Comparison of ENCODE assay signal across 24 cellular contexts in the genomic region with DNA sequence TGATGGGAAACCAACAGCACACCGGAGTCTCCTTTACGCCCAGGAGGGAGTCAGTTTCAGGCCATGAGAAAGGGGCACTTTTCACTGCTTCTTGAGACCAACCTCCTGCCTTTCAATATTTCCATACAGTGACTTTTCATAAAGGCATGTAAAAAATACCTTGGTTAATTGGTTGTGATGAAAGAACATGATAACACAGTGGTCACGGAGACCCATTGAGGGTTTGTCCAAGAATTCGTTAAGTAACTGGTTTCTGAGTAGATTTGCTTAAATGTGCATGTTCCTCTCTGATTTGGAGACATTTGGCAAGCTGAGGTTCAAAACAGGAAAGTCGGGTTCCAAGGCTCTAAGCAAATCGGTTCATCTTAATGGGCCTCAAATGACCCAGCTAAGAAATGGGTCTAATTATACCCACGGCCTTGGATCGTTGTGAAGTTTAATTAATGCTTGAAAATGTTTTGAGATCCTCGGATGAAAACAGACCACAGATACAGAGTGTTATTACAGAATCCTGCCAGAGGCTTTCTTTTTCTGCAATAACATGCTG.
"Had no signal": no experiment of that assay in that cellular context is flagged by ENCODE, and none has a peak within 500 bp of the region (broad histone marks: within the 10 kb centered on the region; RNA-seq: fewer than 3 reads in every experiment).

No MANE protein-coding gene starts in this region.

- H3K4me1 ChIP-seq: adrenal gland, heart right ventricle, left ventricle myocardium inferior, pancreas, psoas muscle, right atrium auricular region, thyroid gland had no signal

- ATAC-seq: activated CD8-positive, alpha-beta T cell treated with anti-CD3 and anti-CD28 coated beads, Interleukin-2, amount 10 ng/mL, durations not matched to agents 7 days and 5 days; activated T-helper 17 cell treated with anti-CD3 and anti-CD28 coated beads, Interleukin-2, amount 50 U/mL, for 72 hours; heart right ventricle; natural killer cell treated with Interleukin-12 subunit alpha and Interleukin-12 subunit beta and Interleukin-15 and Interleukin-18, amount 100 ng/mL, for 72 hours; pancreas; psoas muscle; stimulated activated naive CD8-positive, alpha-beta T cell treated with anti-CD3 and anti-CD28 coated beads, Interleukin-15, Interleukin-2, amounts not matched to agents 100 U/mL and 50 U/mL, for 24 hours had no signal

- DNase-seq: activated CD4-positive, alpha-beta T cell treated with anti-CD3 and anti-CD28 coated beads for 1 hour; activated CD4-positive, alpha-beta T cell treated with anti-CD3 and anti-CD28 coated beads, Interleukin-2, amount 50 U/mL, for 1 hour; activated CD8-positive, alpha-beta T cell treated with anti-CD3 and anti-CD28 coated beads, Interleukin-2, amount 10 ng/mL, durations not matched to agents 7 days and 5 days; adrenal gland; cerebellar nuclear complex; foreskin fibroblast; heart right ventricle; immature natural killer cell; kidney glomerular epithelial cell; left ventricle myocardium inferior; mammary epithelial cell; pancreas; psoas muscle; stimulated activated CD4-positive, alpha-beta T cell treated with anti-CD3 and anti-CD28 coated beads, Interleukin-4, amount 100 ng/mL, for 24 hours; stimulated activated naive CD8-positive, alpha-beta T cell treated with anti-CD3 and anti-CD28 coated beads, Interleukin-15, Interleukin-2, amounts not matched to agents 100 U/mL and 50 U/mL, for 24 hours; T-helper 9 cell; thyroid gland had no signal

- H3K36me3 ChIP-seq: adrenal gland, heart right ventricle, left ventricle myocardium inferior, pancreas, right atrium auricular region, thyroid gland had no signal

- H3K4me1 Mint-ChIP-seq: activated T-helper 17 cell treated with anti-CD3 and anti-CD28 coated beads, Interleukin-2, amount 50 U/mL, for 72 hours; immature natural killer cell had no signal

- H3K9me3 ChIP-seq: adrenal gland, pancreas, thyroid gland had no signal

- H3K4me3 ChIP-seq: adrenal gland, coronary artery, heart right ventricle, left ventricle myocardium inferior, pancreas, psoas muscle, right atrium auricular region, thyroid gland had no signal

- H3K27ac ChIP-seq: adrenal gland, coronary artery, epithelial cell of prostate, heart right ventricle, left ventricle myocardium inferior, pancreas, psoas muscle, right atrium auricular region, thyroid gland had no signal

- H3K27ac Mint-ChIP-seq: activated CD8-positive, alpha-beta T cell treated with anti-CD3 and anti-CD28 coated beads, Interleukin-2, amount 10 ng/mL, durations not matched to agents 7 days and 5 days; activated naive CD8-positive, alpha-beta T cell; activated T-helper 17 cell treated with anti-CD3 and anti-CD28 coated beads, Interleukin-2, amount 50 U/mL, for 72 hours; immature natural killer cell; mesothelial cell of epicardium; natural killer cell treated with Interleukin-12 subunit alpha and Interleukin-12 subunit beta and Interleukin-15 and Interleukin-18, amount 100 ng/mL, for 72 hours had no signal

- H3K4me3 Mint-ChIP-seq: activated CD8-positive, alpha-beta T cell treated with anti-CD3 and anti-CD28 coated beads, Interleukin-2, amount 10 ng/mL, durations not matched to agents 7 days and 5 days; activated naive CD8-positive, alpha-beta T cell; activated T-helper 17 cell treated with anti-CD3 and anti-CD28 coated beads, Interleukin-2, amount 50 U/mL, for 72 hours; immature natural killer cell; mesothelial cell of epicardium; natural killer cell treated with Interleukin-12 subunit alpha and Interleukin-12 subunit beta and Interleukin-15 and Interleukin-18, amount 100 ng/mL, for 72 hours had no signal

- H3K27me3 ChIP-seq: adrenal gland, pancreas, right atrium auricular region, thyroid gland had no signal

- H3K36me3 Mint-ChIP-seq: immature natural killer cell, mesothelial cell of epicardium had no signal
